In the genomic region with DNA sequence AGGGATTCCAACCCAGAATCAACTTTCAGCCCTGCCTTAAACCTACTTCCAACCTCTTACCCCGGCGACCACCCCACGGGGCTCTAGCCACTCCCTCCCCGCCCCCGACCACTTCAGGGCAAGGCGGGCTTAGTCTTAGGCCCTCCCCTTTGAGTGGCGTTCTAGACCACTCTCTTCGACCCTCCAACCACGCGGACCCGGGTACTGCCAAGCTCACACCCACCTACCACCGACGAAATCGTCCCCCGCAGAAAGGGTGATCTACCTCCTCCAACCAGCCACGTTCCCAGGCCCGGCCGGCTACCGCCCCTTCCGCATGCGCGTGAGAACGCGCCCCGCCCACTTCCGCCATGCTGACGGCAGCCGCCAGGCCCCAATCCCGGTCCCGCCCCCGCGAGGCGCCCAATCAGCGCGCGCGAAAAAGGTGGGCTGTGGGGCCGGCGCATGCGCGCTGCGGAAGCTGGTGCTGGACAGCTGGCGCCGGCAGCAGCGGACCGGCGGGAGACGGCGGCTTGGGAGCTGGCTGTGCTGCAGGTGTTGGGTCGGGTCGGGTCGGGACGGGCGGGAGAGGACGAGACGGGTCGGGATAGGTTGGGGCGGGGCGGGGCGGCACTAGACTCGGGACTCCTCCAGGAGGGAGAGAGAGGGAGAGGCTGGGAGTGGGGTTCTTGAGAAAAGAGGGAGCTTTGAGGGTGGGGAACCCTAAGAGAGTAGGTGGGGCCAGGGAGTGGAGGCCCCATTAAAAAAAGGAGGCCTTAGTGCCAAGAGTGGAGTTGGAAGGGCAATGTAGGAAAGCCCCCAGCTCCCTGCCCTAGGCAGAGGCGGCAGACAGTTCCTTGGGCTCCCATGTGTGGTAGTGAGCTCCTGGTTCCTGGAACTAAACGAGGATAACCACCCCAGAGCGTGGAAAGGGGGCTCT, we compare ENCODE assay signal across 1 cellular context.
TF ChIP-seq lines count a peak whose summit lies in the region.

A gene with protein sequence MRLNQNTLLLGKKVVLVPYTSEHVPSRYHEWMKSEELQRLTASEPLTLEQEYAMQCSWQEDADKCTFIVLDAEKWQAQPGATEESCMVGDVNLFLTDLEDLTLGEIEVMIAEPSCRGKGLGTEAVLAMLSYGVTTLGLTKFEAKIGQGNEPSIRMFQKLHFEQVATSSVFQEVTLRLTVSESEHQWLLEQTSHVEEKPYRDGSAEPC (minus strand): TSS at position 302 of the 919 bp plus-strand sequence. CDS start 647 bp downstream, outside the sequence.

TF ChIP-seq in K562, 482 proteins besides CTCF, POLR2A, EP300 and RAD21 (continued from another document and continues in another):
- TF ChIP-seq, protein P1, sequence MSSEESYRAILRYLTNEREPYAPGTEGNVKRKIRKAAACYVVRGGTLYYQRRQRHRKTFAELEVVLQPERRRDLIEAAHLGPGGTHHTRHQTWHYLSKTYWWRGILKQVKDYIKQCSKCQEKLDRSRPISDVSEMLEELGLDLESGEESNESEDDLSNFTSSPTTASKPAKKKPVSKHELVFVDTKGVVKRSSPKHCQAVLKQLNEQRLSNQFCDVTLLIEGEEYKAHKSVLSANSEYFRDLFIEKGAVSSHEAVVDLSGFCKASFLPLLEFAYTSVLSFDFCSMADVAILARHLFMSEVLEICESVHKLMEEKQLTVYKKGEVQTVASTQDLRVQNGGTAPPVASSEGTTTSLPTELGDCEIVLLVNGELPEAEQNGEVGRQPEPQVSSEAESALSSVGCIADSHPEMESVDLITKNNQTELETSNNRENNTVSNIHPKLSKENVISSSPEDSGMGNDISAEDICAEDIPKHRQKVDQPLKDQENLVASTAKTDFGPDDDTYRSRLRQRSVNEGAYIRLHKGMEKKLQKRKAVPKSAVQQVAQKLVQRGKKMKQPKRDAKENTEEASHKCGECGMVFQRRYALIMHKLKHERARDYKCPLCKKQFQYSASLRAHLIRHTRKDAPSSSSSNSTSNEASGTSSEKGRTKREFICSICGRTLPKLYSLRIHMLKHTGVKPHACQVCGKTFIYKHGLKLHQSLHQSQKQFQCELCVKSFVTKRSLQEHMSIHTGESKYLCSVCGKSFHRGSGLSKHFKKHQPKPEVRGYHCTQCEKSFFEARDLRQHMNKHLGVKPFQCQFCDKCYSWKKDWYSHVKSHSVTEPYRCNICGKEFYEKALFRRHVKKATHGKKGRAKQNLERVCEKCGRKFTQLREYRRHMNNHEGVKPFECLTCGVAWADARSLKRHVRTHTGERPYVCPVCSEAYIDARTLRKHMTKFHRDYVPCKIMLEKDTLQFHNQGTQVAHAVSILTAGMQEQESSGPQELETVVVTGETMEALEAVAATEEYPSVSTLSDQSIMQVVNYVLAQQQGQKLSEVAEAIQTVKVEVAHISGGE (CRISPR knock-in tag; IDR thresholded peaks at IDR 0.05) = no peak
- TF ChIP-seq, protein P2, sequence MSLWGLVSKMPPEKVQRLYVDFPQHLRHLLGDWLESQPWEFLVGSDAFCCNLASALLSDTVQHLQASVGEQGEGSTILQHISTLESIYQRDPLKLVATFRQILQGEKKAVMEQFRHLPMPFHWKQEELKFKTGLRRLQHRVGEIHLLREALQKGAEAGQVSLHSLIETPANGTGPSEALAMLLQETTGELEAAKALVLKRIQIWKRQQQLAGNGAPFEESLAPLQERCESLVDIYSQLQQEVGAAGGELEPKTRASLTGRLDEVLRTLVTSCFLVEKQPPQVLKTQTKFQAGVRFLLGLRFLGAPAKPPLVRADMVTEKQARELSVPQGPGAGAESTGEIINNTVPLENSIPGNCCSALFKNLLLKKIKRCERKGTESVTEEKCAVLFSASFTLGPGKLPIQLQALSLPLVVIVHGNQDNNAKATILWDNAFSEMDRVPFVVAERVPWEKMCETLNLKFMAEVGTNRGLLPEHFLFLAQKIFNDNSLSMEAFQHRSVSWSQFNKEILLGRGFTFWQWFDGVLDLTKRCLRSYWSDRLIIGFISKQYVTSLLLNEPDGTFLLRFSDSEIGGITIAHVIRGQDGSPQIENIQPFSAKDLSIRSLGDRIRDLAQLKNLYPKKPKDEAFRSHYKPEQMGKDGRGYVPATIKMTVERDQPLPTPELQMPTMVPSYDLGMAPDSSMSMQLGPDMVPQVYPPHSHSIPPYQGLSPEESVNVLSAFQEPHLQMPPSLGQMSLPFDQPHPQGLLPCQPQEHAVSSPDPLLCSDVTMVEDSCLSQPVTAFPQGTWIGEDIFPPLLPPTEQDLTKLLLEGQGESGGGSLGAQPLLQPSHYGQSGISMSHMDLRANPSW (CRISPR knock-in tag; IDR thresholded peaks at IDR 0.05) = no peak
- TF ChIP-seq ZNF311 (CRISPR knock-in tag; IDR thresholded peaks at IDR 0.05) = no peak
- TF ChIP-seq CBX3 (IDR thresholded peaks at IDR 0.05; ENCODE audit: borderline replicate concordance in 1 of 2, low read length in 2 of 2) = no peak
- no peak for TF ChIP-seq MYBL2 (IDR thresholded peaks at IDR 0.05; ENCODE audit: low read depth)
- no peak for TF ChIP-seq MYBL2 (CRISPR knock-in tag; IDR thresholded peaks at IDR 0.05; ENCODE audit: borderline replicate concordance)
- TF ChIP-seq, protein P3, sequence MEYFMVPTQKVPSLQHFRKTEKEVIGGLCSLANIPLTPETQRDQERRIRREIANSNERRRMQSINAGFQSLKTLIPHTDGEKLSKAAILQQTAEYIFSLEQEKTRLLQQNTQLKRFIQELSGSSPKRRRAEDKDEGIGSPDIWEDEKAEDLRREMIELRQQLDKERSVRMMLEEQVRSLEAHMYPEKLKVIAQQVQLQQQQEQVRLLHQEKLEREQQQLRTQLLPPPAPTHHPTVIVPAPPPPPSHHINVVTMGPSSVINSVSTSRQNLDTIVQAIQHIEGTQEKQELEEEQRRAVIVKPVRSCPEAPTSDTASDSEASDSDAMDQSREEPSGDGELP (CRISPR knock-in tag; IDR thresholded peaks at IDR 0.05; ENCODE audit: borderline replicate concordance) = peak; percentile 96
- TF ChIP-seq MECOM (CRISPR knock-in tag; IDR thresholded peaks at IDR 0.05) = no peak
- TF ChIP-seq SMARCE1 (IDR thresholded peaks at IDR 0.05) = no peak
- TF ChIP-seq SMAD2 (IDR thresholded peaks at IDR 0.05; ENCODE audit: low read depth, low read length) = no peak
- TF ChIP-seq PRPF4 (IDR thresholded peaks at IDR 0.05; ENCODE audit: insufficient read depth, low read depth, low read length, poor library complexity, severe bottlenecking) = no peak
- TF ChIP-seq ESRRB (CRISPR knock-in tag; IDR thresholded peaks at IDR 0.05; ENCODE audit: borderline replicate concordance) = no peak
- peak; percentile 32; the same call in 1 of the 2 replicates for TF ChIP-seq BHLHE40 (IDR thresholded peaks at IDR 0.05; ENCODE audit: low read length)
- TF ChIP-seq, protein P4, sequence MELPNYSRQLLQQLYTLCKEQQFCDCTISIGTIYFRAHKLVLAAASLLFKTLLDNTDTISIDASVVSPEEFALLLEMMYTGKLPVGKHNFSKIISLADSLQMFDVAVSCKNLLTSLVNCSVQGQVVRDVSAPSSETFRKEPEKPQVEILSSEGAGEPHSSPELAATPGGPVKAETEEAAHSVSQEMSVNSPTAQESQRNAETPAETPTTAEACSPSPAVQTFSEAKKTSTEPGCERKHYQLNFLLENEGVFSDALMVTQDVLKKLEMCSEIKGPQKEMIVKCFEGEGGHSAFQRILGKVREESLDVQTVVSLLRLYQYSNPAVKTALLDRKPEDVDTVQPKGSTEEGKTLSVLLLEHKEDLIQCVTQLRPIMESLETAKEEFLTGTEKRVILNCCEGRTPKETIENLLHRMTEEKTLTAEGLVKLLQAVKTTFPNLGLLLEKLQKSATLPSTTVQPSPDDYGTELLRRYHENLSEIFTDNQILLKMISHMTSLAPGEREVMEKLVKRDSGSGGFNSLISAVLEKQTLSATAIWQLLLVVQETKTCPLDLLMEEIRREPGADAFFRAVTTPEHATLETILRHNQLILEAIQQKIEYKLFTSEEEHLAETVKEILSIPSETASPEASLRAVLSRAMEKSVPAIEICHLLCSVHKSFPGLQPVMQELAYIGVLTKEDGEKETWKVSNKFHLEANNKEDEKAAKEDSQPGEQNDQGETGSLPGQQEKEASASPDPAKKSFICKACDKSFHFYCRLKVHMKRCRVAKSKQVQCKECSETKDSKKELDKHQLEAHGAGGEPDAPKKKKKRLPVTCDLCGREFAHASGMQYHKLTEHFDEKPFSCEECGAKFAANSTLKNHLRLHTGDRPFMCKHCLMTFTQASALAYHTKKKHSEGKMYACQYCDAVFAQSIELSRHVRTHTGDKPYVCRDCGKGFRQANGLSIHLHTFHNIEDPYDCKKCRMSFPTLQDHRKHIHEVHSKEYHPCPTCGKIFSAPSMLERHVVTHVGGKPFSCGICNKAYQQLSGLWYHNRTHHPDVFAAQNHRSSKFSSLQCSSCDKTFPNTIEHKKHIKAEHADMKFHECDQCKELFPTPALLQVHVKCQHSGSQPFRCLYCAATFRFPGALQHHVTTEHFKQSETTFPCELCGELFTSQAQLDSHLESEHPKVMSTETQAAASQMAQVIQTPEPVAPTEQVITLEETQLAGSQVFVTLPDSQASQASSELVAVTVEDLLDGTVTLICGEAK (IDR thresholded peaks at IDR 0.05) = peak; percentile 89
- TF ChIP-seq, protein P4 (CRISPR knock-in tag; IDR thresholded peaks at IDR 0.05) = no peak
- no peak for TF ChIP-seq ZNF384 (IDR thresholded peaks at IDR 0.05; ENCODE audit: low read depth, low read length)
- no peak for TF ChIP-seq ARHGAP35 (IDR thresholded peaks at IDR 0.05; ENCODE audit: partially characterized antibody)
- peak; percentile 47; the same call in 1 of the 2 replicates for TF ChIP-seq L3MBTL2 (IDR thresholded peaks at IDR 0.05)
- no peak for TF ChIP-seq EHMT2 (IDR thresholded peaks at IDR 0.05)
- TF ChIP-seq ZNF695 (CRISPR knock-in tag; IDR thresholded peaks at IDR 0.05) = no peak
- no peak for TF ChIP-seq CREBBP (IDR thresholded peaks at IDR 0.05; ENCODE audit: low read depth, low read length)
- no peak for TF ChIP-seq RNF2 (IDR thresholded peaks at IDR 0.05)
- TF ChIP-seq, protein P5, sequence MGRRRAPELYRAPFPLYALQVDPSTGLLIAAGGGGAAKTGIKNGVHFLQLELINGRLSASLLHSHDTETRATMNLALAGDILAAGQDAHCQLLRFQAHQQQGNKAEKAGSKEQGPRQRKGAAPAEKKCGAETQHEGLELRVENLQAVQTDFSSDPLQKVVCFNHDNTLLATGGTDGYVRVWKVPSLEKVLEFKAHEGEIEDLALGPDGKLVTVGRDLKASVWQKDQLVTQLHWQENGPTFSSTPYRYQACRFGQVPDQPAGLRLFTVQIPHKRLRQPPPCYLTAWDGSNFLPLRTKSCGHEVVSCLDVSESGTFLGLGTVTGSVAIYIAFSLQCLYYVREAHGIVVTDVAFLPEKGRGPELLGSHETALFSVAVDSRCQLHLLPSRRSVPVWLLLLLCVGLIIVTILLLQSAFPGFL (CRISPR knock-in tag; IDR thresholded peaks at IDR 0.05) = no peak
- TF ChIP-seq, protein P6, sequence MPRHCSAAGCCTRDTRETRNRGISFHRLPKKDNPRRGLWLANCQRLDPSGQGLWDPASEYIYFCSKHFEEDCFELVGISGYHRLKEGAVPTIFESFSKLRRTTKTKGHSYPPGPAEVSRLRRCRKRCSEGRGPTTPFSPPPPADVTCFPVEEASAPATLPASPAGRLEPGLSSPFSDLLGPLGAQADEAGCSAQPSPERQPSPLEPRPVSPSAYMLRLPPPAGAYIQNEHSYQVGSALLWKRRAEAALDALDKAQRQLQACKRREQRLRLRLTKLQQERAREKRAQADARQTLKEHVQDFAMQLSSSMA (CRISPR knock-in tag; IDR thresholded peaks at IDR 0.05) = no peak
- TF ChIP-seq HNRNPL (IDR thresholded peaks at IDR 0.05; ENCODE audit: low read depth, low read length) = no peak
- TF ChIP-seq HNRNPUL1 (IDR thresholded peaks at IDR 0.05; ENCODE audit: low read length) = no peak
- peak in 2 of 3 experiments; percentile 66 to 78 for TF ChIP-seq YY1 (IDR thresholded peaks at IDR 0.05; ENCODE audit: borderline replicate concordance in 1 of 3, control insufficient read depth in 1 of 3, extremely low read depth in 1 of 3, insufficient read depth in 3 of 3, insufficient read length in 1 of 3, insufficient replicate concordance in 2 of 3, low read depth in 1 of 3, low read length in 2 of 3)
- no peak for TF ChIP-seq ZNF316 (IDR thresholded peaks at IDR 0.05)
- TF ChIP-seq ZC3H8 (IDR thresholded peaks at IDR 0.05) = no peak
- peak; percentile 96 for TF ChIP-seq MTA3 (IDR thresholded peaks at IDR 0.05; ENCODE audit: borderline replicate concordance)
- no peak; the same call in 1 of the 2 replicates for TF ChIP-seq ARID1B (IDR thresholded peaks at IDR 0.05)
- TF ChIP-seq, protein P7, sequence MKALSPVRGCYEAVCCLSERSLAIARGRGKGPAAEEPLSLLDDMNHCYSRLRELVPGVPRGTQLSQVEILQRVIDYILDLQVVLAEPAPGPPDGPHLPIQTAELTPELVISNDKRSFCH (CRISPR knock-in tag; IDR thresholded peaks at IDR 0.05) = no peak
- TF ChIP-seq, protein P7 (tag; IDR thresholded peaks at IDR 0.05) = no peak
- 0 out of 2 replicates have a peak, but pooled peaks have one; percentile 12 for TF ChIP-seq ETV5 (CRISPR knock-in tag; IDR thresholded peaks at IDR 0.05; ENCODE audit: low read depth)
- no peak for TF ChIP-seq ZNF79 (CRISPR knock-in tag; IDR thresholded peaks at IDR 0.05; ENCODE audit: low read depth)
- TF ChIP-seq POLR2AphosphoS5 (IDR thresholded peaks at IDR 0.05; ENCODE audit: control insufficient read depth, insufficient read depth, low read depth, low read length) = peak; percentile 52; the same call in 1 of the 2 replicates
- TF ChIP-seq RBM25 (IDR thresholded peaks at IDR 0.05; ENCODE audit: low read depth, low read length, severe bottlenecking) = peak; percentile 94
- TF ChIP-seq ZNF551 (CRISPR knock-in tag; IDR thresholded peaks at IDR 0.05) = no peak
- TF ChIP-seq ILK (tag; IDR thresholded peaks at IDR 0.05; ENCODE audit: borderline replicate concordance, low read depth) = no peak
- no peak for TF ChIP-seq PYGO2 (tag; IDR thresholded peaks at IDR 0.05)
